Comparison of ENCODE assay signal across 30 cellular contexts in genomic region chr2:108455571-108455970, GRCh38.
"Had no signal": no experiment of that assay in that cellular context is flagged by ENCODE, and none has a peak within 500 bp of the region (broad histone marks: within the 10 kb centered on the region; RNA-seq: fewer than 3 reads in every experiment).

No MANE protein-coding gene starts in this region.

- ATAC-seq: effector memory CD8-positive, alpha-beta T cell; esophagus mucosa; foreskin keratinocyte; gastrocnemius medialis; gastroesophageal sphincter; heart left ventricle; heart right ventricle had no signal

- H3K27me3 Mint-ChIP-seq: dendritic cell treated with granulocyte-macrophage colony-stimulating factor and Interleukin-4, amounts not matched to agents 40 ng/mL and 50 ng/mL, for 4 days; effector memory CD8-positive, alpha-beta T cell had no signal

- H2AFZ ChIP-seq: hepatocyte had no signal

- H3K27me3 ChIP-seq: colonic mucosa, dorsolateral prefrontal cortex, esophagus muscularis mucosa, esophagus squamous epithelium, foreskin keratinocyte, gastrocnemius medialis, gastroesophageal sphincter, heart left ventricle, heart right ventricle, hepatocyte had no signal

- H3K4me1 Mint-ChIP-seq: endodermal cell had no signal

- FAIRE-seq: endometrium, endothelial cell of umbilical vein, frontal cortex had no signal

- H3K4me2 ChIP-seq: hepatocyte had no signal

- H3K4me3 Mint-ChIP-seq: dendritic cell treated with granulocyte-macrophage colony-stimulating factor and Interleukin-4, amounts not matched to agents 40 ng/mL and 50 ng/mL, for 4 days; effector memory CD8-positive, alpha-beta T cell; endodermal cell had no signal

- H3K27ac ChIP-seq: colonic mucosa, coronary artery, dorsolateral prefrontal cortex, epithelial cell of prostate, esophagus muscularis mucosa, esophagus squamous epithelium, foreskin keratinocyte, gastrocnemius medialis, gastroesophageal sphincter, heart left ventricle, heart right ventricle, hepatocyte had no signal

- H3K4me3 ChIP-seq: colonic mucosa, coronary artery, dorsolateral prefrontal cortex, esophagus muscularis mucosa, esophagus squamous epithelium, gastrocnemius medialis, gastroesophageal sphincter, heart left ventricle, heart right ventricle, hepatocyte had no signal

- DNase-seq: colonic mucosa; cortex of kidney; dermis blood vessel endothelial cell; dorsolateral prefrontal cortex; effector CD4-positive, alpha-beta T cell; effector CD8-positive, alpha-beta T cell; effector memory CD4-positive, alpha-beta T cell; effector memory CD8-positive, alpha-beta T cell; endodermal cell; erythroblast; esophagus squamous epithelium; foreskin fibroblast; foreskin keratinocyte; foreskin melanocyte; gastrocnemius medialis; glutamatergic neuron; head of caudate nucleus; heart left ventricle; heart right ventricle; hippocampal formation had no signal

- H3K9me3 Mint-ChIP-seq: effector memory CD8-positive, alpha-beta T cell had no signal

- H3K27ac Mint-ChIP-seq: dendritic cell treated with granulocyte-macrophage colony-stimulating factor and Interleukin-4, amounts not matched to agents 40 ng/mL and 50 ng/mL, for 4 days; endodermal cell had no signal

- H3K9me3 ChIP-seq: colonic mucosa, gastrocnemius medialis had no signal

- H3K4me1 ChIP-seq: colonic mucosa, gastrocnemius medialis, gastroesophageal sphincter had no signal
